In the genomic region with DNA sequence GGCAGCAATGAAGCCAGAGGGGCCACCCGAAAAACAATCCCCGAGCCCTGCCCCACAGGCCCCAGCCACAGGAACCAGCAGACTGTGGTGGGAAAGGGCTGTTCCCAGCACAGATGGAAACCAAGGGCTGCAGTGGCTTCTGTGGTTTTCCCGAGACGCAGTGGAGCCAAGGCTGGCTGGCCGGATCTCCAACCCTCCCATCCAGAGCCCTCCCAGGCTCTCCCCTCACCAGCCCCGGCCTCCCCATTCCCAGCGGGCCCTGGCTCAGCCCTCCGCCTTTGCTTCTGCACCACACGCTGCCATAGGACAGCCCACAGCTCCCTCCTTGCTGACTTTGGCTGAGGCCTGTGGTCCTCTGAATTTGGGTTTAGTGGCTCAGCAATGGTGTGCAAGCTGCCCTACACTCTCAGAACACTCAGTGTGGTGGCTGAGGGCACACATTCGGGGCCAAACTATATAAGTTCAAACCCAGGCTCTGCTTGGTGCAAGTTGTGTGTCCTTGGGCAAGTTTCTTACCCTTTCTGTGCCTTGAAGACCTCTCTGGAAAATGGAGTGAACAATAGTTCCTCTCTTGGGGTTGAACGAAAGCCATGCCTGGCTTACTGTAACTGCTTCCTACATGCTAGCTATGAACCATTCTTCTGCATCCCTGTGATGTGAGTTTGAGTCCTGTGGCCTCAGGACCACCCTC, we compare ENCODE assay signal across 17 cellular contexts.
DNase-seq lines count a peak whose midpoint lies in the region; ATAC-seq and TF ChIP-seq lines count a peak whose summit lies in the region.
"Had no signal": no experiment of that assay in that cellular context is flagged by ENCODE, and none has a peak within 500 bp of the region (broad histone marks: within the 10 kb centered on the region; RNA-seq: fewer than 3 reads in every experiment).

No MANE protein-coding gene starts in this region.

- ATAC-seq in left lung (peak; percentile 59), GM19023 (IDR thresholded peaks at IDR 0.05; ENCODE audit: unreplicated experiment) (no peak), HG02840 (IDR thresholded peaks at IDR 0.05; ENCODE audit: low FRiP score, unreplicated experiment) (no peak), GM19397 (IDR thresholded peaks at IDR 0.05; ENCODE audit: unreplicated experiment) (no peak)
- ATAC-seq: activated CD8-positive, alpha-beta T cell treated with anti-CD3 and anti-CD28 coated beads, Interleukin-2, amount 10 ng/mL, durations not matched to agents 7 days and 5 days had no signal

- TF ChIP-seq CTCF in coronary artery (IDR thresholded peaks at IDR 0.05) (no peak), left lung (IDR thresholded peaks at IDR 0.05) (no peak)

- DNase-seq in LHCN-M2 (ENCODE audit: low read depth) (peak; percentile 72), coronary artery (ENCODE audit: low spot score) (no peak), left lung (peak in 1 of 2 donors; percentile 59), stromal cell of bone marrow (ENCODE audit: low read depth) (peak; percentile 93)
- no peak for DNase-seq in activated CD4-positive, alpha-beta T cell treated with anti-CD3 and anti-CD28 coated beads, Interleukin-2, amount 10 ng/mL, durations not matched to agents 7 days and 5 days
- DNase-seq: activated CD8-positive, alpha-beta T cell treated with anti-CD3 and anti-CD28 coated beads, Interleukin-2, amount 10 ng/mL, durations not matched to agents 7 days and 5 days; BE2C; caudate nucleus; Kasumi-1; NCI-H2029; NCI-H748 treated with DMSO at 0.1 percent for 48 hours; SHP77; stimulated activated CD4-positive, alpha-beta T cell treated with anti-CD3 and anti-CD28 coated beads, Interleukin-1b, Interleukin-23, amount 100 ng/mL, for 48 hours had no signal

- POLR2A ChIA-PET in activated CD4-positive, alpha-beta T cell treated with anti-CD3 and anti-CD28 coated beads, Interleukin-2, amount 10 ng/mL, durations not matched to agents 7 days and 5 days (lab: Charles Lee): no interaction called here

- H3K27me3 ChIP-seq in left lung: no peaks in the 10 kb centered on the region
- H3K27me3 ChIP-seq: BE2C had no signal

- no peaks in the 10 kb centered on the region for H3K9me3 Mint-ChIP-seq in activated CD4-positive, alpha-beta T cell treated with anti-CD3 and anti-CD28 coated beads, Interleukin-2, amount 10 ng/mL, durations not matched to agents 7 days and 5 days
- H3K9me3 Mint-ChIP-seq: memory B cell had no signal

- H3K27ac ChIP-seq in coronary artery: peak overlapping the region; percentile 74 to 88
- peak overlapping the region in 1 of 2 donors; percentile 57 for H3K27ac ChIP-seq in left lung

- no peaks in the 10 kb centered on the region for H3K4me1 ChIP-seq in left lung

- no peak overlapping the region for H3K4me3 Mint-ChIP-seq in activated CD4-positive, alpha-beta T cell treated with anti-CD3 and anti-CD28 coated beads, Interleukin-2, amount 10 ng/mL, durations not matched to agents 7 days and 5 days
- H3K4me3 Mint-ChIP-seq: activated CD8-positive, alpha-beta T cell treated with anti-CD3 and anti-CD28 coated beads, Interleukin-2, amount 10 ng/mL, durations not matched to agents 7 days and 5 days; memory B cell had no signal

- H3K36me3 ChIP-seq in left lung: no peaks in the 10 kb centered on the region
- H3K36me3 ChIP-seq: BE2C had no signal

- H3K9me3 ChIP-seq in left lung: no peaks in the 10 kb centered on the region
- H3K9me3 ChIP-seq: BE2C had no signal

- no peaks in the 10 kb centered on the region for H3K4me1 Mint-ChIP-seq in activated CD4-positive, alpha-beta T cell treated with anti-CD3 and anti-CD28 coated beads, Interleukin-2, amount 10 ng/mL, durations not matched to agents 7 days and 5 days

- no peak overlapping the region for H3K27ac Mint-ChIP-seq in activated CD4-positive, alpha-beta T cell treated with anti-CD3 and anti-CD28 coated beads, Interleukin-2, amount 10 ng/mL, durations not matched to agents 7 days and 5 days
- H3K27ac Mint-ChIP-seq: activated CD8-positive, alpha-beta T cell treated with anti-CD3 and anti-CD28 coated beads, Interleukin-2, amount 10 ng/mL, durations not matched to agents 7 days and 5 days; memory B cell had no signal

- H3K36me3 Mint-ChIP-seq in activated CD4-positive, alpha-beta T cell treated with anti-CD3 and anti-CD28 coated beads, Interleukin-2, amount 10 ng/mL, durations not matched to agents 7 days and 5 days (ENCODE audit: low read depth): no peaks in the 10 kb centered on the region
- H3K36me3 Mint-ChIP-seq: memory B cell had no signal

- H3K4me3 ChIP-seq in coronary artery (no peak overlapping the region), left lung (no peak overlapping the region)

- CTCF ChIA-PET in activated CD4-positive, alpha-beta T cell treated with anti-CD3 and anti-CD28 coated beads, Interleukin-2, amount 10 ng/mL, durations not matched to agents 7 days and 5 days (lab: Charles Lee): no interaction called here

- intact Hi-C loops in left lung (cut with DNase I): no loop called here

- no peaks in the 10 kb centered on the region for H3K27me3 Mint-ChIP-seq in activated CD4-positive, alpha-beta T cell treated with anti-CD3 and anti-CD28 coated beads, Interleukin-2, amount 10 ng/mL, durations not matched to agents 7 days and 5 days
- H3K27me3 Mint-ChIP-seq: memory B cell had no signal

Comparison
In these comparisons a context has a peak if more than half of its experiments do, and no peak if none do; other contexts are left out.
1. DNase-seq: peak in LHCN-M2 (single experiment) and stromal cell of bone marrow (single experiment); none in coronary artery (single experiment) and activated CD4-positive, alpha-beta T cell treated with anti-CD3 and anti-CD28 coated beads, Interleukin-2, amount 10 ng/mL, durations not matched to agents 7 days and 5 days (single experiment).